ENCODE assay signal across 8 cellular contexts in the genomic region with DNA sequence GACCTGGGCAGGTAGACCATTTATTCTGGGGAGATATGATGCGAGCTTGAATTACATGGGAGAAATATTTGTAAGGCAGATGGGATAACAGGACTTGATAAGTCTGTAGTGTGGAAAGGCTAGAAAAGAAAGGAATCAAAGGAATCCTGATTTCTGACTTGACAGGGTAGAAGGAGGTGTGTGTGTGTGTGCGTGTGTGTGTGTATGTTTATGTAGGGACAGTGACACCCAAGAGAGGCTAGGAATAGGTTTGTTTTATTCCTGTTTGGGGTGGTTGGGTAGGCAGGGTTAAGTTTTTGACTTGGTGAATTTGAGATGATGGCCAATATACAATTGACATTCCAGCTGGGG. TPM values are rescaled to one million over a fixed set of nuclear protein-coding genes. Genes with fewer than 3 reads are reported as not detected.
DNase-seq lines count a peak whose midpoint lies in the region; ATAC-seq and TF ChIP-seq lines count a peak whose summit lies in the region.

No MANE protein-coding gene starts in this region.

- no peak overlapping the region for H3K9ac ChIP-seq in endodermal cell (ENCODE audit: extremely low read depth, low read length, poor library complexity, severe bottlenecking)

- DNase-seq in endodermal cell (no peak), psoas muscle (no peak), COLO829 (ENCODE audit: low spot score) (no peak), SKM-1 (lab: John Stamatoyannopoulos, UW; ENCODE audit: unreplicated experiment) (no peak), NCI-H345 (lab: John Stamatoyannopoulos, UW) (no peak), T-helper 9 cell (no peak)

- H3K36me3 ChIP-seq in endodermal cell (ENCODE audit: control insufficient read depth, insufficient read depth, low read length) (no peaks in the 10 kb centered on the region), psoas muscle (ENCODE audit: insufficient read depth in 1 of 2, low read depth in 1 of 2) (peaks cover 0 to 12% of the 10 kb centered on the region in 2 donors)

- H3K27ac ChIP-seq in endodermal cell (ENCODE audit: low read depth, low read length) (no peak overlapping the region), psoas muscle (peak overlapping the region; percentile 89)

- H3K4me1 Mint-ChIP-seq in IgD-negative memory B cell = peaks cover 32 to 46% (median 45%) of the 10 kb centered on the region in 3 donors
- H3K4me1 Mint-ChIP-seq in endodermal cell = peaks cover 19% of the 10 kb centered on the region

- peak overlapping the region; percentile 90 to 98 (median 96) for H3K4me3 Mint-ChIP-seq in IgD-negative memory B cell
- peak overlapping the region; percentile 65 for H3K4me3 Mint-ChIP-seq in endodermal cell

- TF ChIP-seq CTCF in endodermal cell (conservative IDR thresholded peaks at IDR 0.05) (no peak), psoas muscle (IDR thresholded peaks at IDR 0.05) (no peak)

- H3K4me3 ChIP-seq in endodermal cell (ENCODE audit: low read length) (peak overlapping the region; percentile 80), psoas muscle (peak overlapping the region; percentile 89)

- H3K9me3 Mint-ChIP-seq in IgD-negative memory B cell (no peaks in the 10 kb centered on the region), endodermal cell (peaks cover 3% of the 10 kb centered on the region)

- H3K27me3 Mint-ChIP-seq in IgD-negative memory B cell (no peaks in the 10 kb centered on the region), endodermal cell (ENCODE audit: insufficient read depth) (peaks cover 31% of the 10 kb centered on the region)

- peak overlapping the region; percentile 87 to 98 (median 93) for H3K27ac Mint-ChIP-seq in IgD-negative memory B cell
- peak overlapping the region; percentile 48 for H3K27ac Mint-ChIP-seq in endodermal cell

- H3K27me3 ChIP-seq in endodermal cell (ENCODE audit: control insufficient read depth, insufficient read depth, low read length, poor library complexity, severe bottlenecking) = peaks cover 27% of the 10 kb centered on the region
- H3K27me3 ChIP-seq in psoas muscle (ENCODE audit: insufficient read depth in 3 of 3, low read length in 2 of 3) = no peaks in the 10 kb centered on the region

- TF ChIP-seq POLR2A in GM18505 (IDR thresholded peaks at IDR 0.05; ENCODE audit: borderline replicate concordance, extremely low read depth, insufficient read depth, insufficient read length) = no peak

- peaks cover 2% of the 10 kb centered on the region for H3K4me1 ChIP-seq in endodermal cell (ENCODE audit: control insufficient read depth, insufficient read depth, low read length)
- H3K4me1 ChIP-seq in psoas muscle = peaks cover 20% of the 10 kb centered on the region

- no peaks in the 10 kb centered on the region for H3K9me3 ChIP-seq in endodermal cell (ENCODE audit: control insufficient read depth, low read length)
- no peaks in the 10 kb centered on the region for H3K9me3 ChIP-seq in psoas muscle

- 94 to 96% methylated on average over 2 of the region's 2 CpGs for WGBS in endodermal cell (ENCODE audit: insufficient coverage in 1 of 2, insufficient read length in 1 of 2), 2 experiments
- 74 to 81% (median 78%) methylated on average over 2 of the region's 2 CpGs for WGBS in psoas muscle, 3 donors

- H3K36me3 Mint-ChIP-seq in IgD-negative memory B cell = peaks cover 7% of the 10 kb centered on the region
- peaks cover 2% of the 10 kb centered on the region for H3K36me3 Mint-ChIP-seq in endodermal cell (ENCODE audit: low read depth)

- intact Hi-C loops in psoas muscle (cut with DNase I) = no loop called here

- ATAC-seq in GM18505 (IDR thresholded peaks at IDR 0.05; ENCODE audit: unreplicated experiment) (peak; percentile 4), psoas muscle (peak in 1 of 4 donors; percentile 1)

RNA-seq across cellular contexts. Expression of gene HTATIP2, which starts 0.4 kb away (rescaled TPM):
- polyA plus RNA-seq in IgD-negative memory B cell (57.7 TPM), psoas muscle (100 to 1,000 TPM in 1 of 3 donors, 10 to 100 TPM in 2; 54.4 to 184 (median 60.8) TPM)
- total RNA-seq in endodermal cell (10 to 100 TPM; 52.5 to 66.6 TPM), psoas muscle (10 to 100 TPM; 31.3 to 62.9 (median 45.6) TPM)
- polyA plus RNA-seq in endodermal cell (2013, experiment 1 of 2) = 10.2 TPM
- 9.6 TPM for polyA plus RNA-seq in endodermal cell (2013, experiment 2 of 2)

RNA-seq across cellular contexts. Expression of gene PRMT3, which starts 24.4 kb away (rescaled TPM):
- polyA plus RNA-seq in IgD-negative memory B cell (5.0 TPM), psoas muscle (10 to 100 TPM; 10.0 to 22.1 (median 14.6) TPM)
- total RNA-seq in endodermal cell (10 to 100 TPM; 26.2 to 27.1 TPM), psoas muscle (10 to 100 TPM in 3 of 4 donors, 1 to 10 TPM in 1; 6.3 to 23.2 (median 17.2) TPM)
- polyA plus RNA-seq in endodermal cell (2013, experiment 1 of 2) = 22.0 TPM
- polyA plus RNA-seq in endodermal cell (2013, experiment 2 of 2) = 21.7 TPM
